1 cellular context compared by ENCODE assay signal in genomic region chr1:155126494-155127104, GRCh38.
TF ChIP-seq lines count a peak whose summit lies in the region.

No MANE protein-coding gene starts in this region.

TF ChIP-seq in IMR-90, 13 proteins besides CTCF, POLR2A, EP300 and RAD21 (continued from another document):
- TF ChIP-seq ELK1 (IDR thresholded peaks at IDR 0.05; ENCODE audit: borderline replicate concordance, low read depth, low read length) (no peak), MXI1 (IDR thresholded peaks at IDR 0.05; ENCODE audit: borderline replicate concordance, low read depth, low read length) (no peak), BHLHE40 (IDR thresholded peaks at IDR 0.05; ENCODE audit: low read depth, low read length) (no peak), USF2 (IDR thresholded peaks at IDR 0.05; ENCODE audit: low read depth, low read length) (no peak), CHD1 (IDR thresholded peaks at IDR 0.05; ENCODE audit: low read depth, low read length) (no peak), CEBPB (IDR thresholded peaks at IDR 0.05; ENCODE audit: low read depth, low read length) (no peak), FOS (IDR thresholded peaks at IDR 0.05; ENCODE audit: low read depth, low read length) (no peak)
